Comparison of ENCODE assay signal across 8 cellular contexts in genomic region chr20:63009044-63009961, GRCh38. TPM values are rescaled to one million over a fixed set of nuclear protein-coding genes. Genes with fewer than 3 reads are reported as not detected.
DNase-seq lines count a peak whose midpoint lies in the region; ATAC-seq, FAIRE-seq and TF ChIP-seq lines count a peak whose summit lies in the region.

No MANE protein-coding gene starts in this region.

- no peak overlapping the region for H3K27ac Mint-ChIP-seq in activated CD8-positive, alpha-beta memory T cell treated with anti-CD3 and anti-CD28 coated beads, Interleukin-2, amount 10 ng/mL, durations not matched to agents 7 days and 5 days
- peak overlapping the region in 4 of 9 donors; percentile 21 to 95 (median 79) for H3K27ac Mint-ChIP-seq in naive thymus-derived CD4-positive, alpha-beta T cell

- TF ChIP-seq CTCF in endothelial cell of umbilical vein (IDR thresholded peaks at IDR 0.05; ENCODE audit: extremely low read depth in 1 of 2, insufficient read depth in 1 of 2, low read depth in 1 of 2, low read length in 2 of 2) = peak; percentile 89 to 97

- H3K9ac ChIP-seq in endothelial cell of umbilical vein (replicated peaks; ENCODE audit: extremely low read depth, insufficient read depth, low read length) = no peak overlapping the region

- intact Hi-C loops in endothelial cell of umbilical vein (cut with micrococcal nuclease) = loop anchor here (1.0 kb wide), 2 partner anchors 37 to 136 kb away; no protein-coding TSS in a partner anchor
- intact Hi-C loops in naive thymus-derived CD4-positive, alpha-beta T cell (cut with micrococcal nuclease) = loop anchor here (1.0 to 5.0 kb wide), 8 partner anchors 37 to 207 kb away; partner anchors contain the start of gene OGFR (in 1 of the 2)

- dilution Hi-C loops in endothelial cell of umbilical vein (cut with MboI; ENCODE audit: extremely low pct_ligation_motif_present, low sequenced_read_pairs) = no loop called here

- no peak for TF ChIP-seq POLR2A in endothelial cell of umbilical vein (IDR thresholded peaks at IDR 0.05; ENCODE audit: low read depth, low read length)

- H3K4me1 ChIP-seq in endothelial cell of umbilical vein (ENCODE audit: control insufficient read depth, extremely low read depth, insufficient read depth, low read length) = no peaks in the 10 kb centered on the region
- peaks cover 11 to 37% of the 10 kb centered on the region in 2 donors for H3K4me1 ChIP-seq in naive thymus-derived CD4-positive, alpha-beta T cell (ENCODE audit: control insufficient read depth in 2 of 2, insufficient read depth in 2 of 2, low read length in 2 of 2)

- H3K9me3 ChIP-seq in endothelial cell of umbilical vein (replicated peaks; ENCODE audit: control insufficient read depth, insufficient read depth, low read length) = no peaks in the 10 kb centered on the region
- peaks cover 0 to 14% (median 0%) of the 10 kb centered on the region in 3 experiments for H3K9me3 ChIP-seq in naive thymus-derived CD4-positive, alpha-beta T cell (ENCODE audit: control insufficient read depth in 2 of 3, low read length in 3 of 3)

- ATAC-seq in GM19397 (IDR thresholded peaks at IDR 0.05; ENCODE audit: unreplicated experiment) (peak; percentile 52), HG03565 (IDR thresholded peaks at IDR 0.05; ENCODE audit: unreplicated experiment) (peak; percentile 43)
- peak; percentile 82 for ATAC-seq in activated CD8-positive, alpha-beta memory T cell treated with anti-CD3 and anti-CD28 coated beads, Interleukin-2, amount 10 ng/mL, durations not matched to agents 7 days and 5 days
- peak; percentile 82 for ATAC-seq in naive thymus-derived CD4-positive, alpha-beta T cell

- CTCF ChIA-PET in activated CD8-positive, alpha-beta memory T cell treated with anti-CD3 and anti-CD28 coated beads, Interleukin-2, amount 10 ng/mL, durations not matched to agents 7 days and 5 days (lab: Charles Lee) = interaction anchor here (0.8 to 3.6 kb wide), 23 partner anchors 9 to 217 kb away, joined by 3 to 28 read pairs (median 4); partner anchors contain the start of genes DIDO1, MRGBP and TCFL5
- CTCF ChIA-PET in endothelial cell of umbilical vein (lab: Charles Lee) = interaction anchor here (0.6 to 1.8 kb wide), 27 partner anchors 10 to 321 kb away, joined by 3 to 38 read pairs (median 4); partner anchors contain the start of gene GID8
- CTCF ChIA-PET in naive thymus-derived CD4-positive, alpha-beta T cell (lab: Charles Lee) = interaction anchor here (0.6 to 2.4 kb wide), 17 partner anchors 16 to 279 kb away, joined by 3 to 15 read pairs (median 3); no protein-coding TSS in a partner anchor

- no peak overlapping the region for H3K4me2 ChIP-seq in endothelial cell of umbilical vein (ENCODE audit: insufficient read depth, low read length)

- DNase-seq in COLO829 (ENCODE audit: low spot score) (peak; percentile 94), NOMO-1 treated with DMSO at 0.1 percent for 48 hours (lab: John Stamatoyannopoulos, UW; ENCODE audit: unreplicated experiment) (peak; percentile 51), endothelial cell of umbilical vein (ENCODE audit: low read depth, low spot score) (peak; percentile 56)
- DNase-seq in activated CD8-positive, alpha-beta memory T cell treated with anti-CD3 and anti-CD28 coated beads, Interleukin-2, amount 10 ng/mL, durations not matched to agents 7 days and 5 days = peak; percentile 86
- peak; percentile 65 to 91 (median 80) for DNase-seq in naive thymus-derived CD4-positive, alpha-beta T cell
- peak; percentile 49 to 87 (median 77) for DNase-seq in stimulated activated naive CD4-positive, alpha-beta T cell (lab: John Stamatoyannopoulos, UW)

- H3K4me1 Mint-ChIP-seq in activated CD8-positive, alpha-beta memory T cell treated with anti-CD3 and anti-CD28 coated beads, Interleukin-2, amount 10 ng/mL, durations not matched to agents 7 days and 5 days = peaks cover 22% of the 10 kb centered on the region
- H3K4me1 Mint-ChIP-seq in naive thymus-derived CD4-positive, alpha-beta T cell = peaks cover 4 to 33% (median 21%) of the 10 kb centered on the region in 7 donors

- no peak overlapping the region for H3K4me3 Mint-ChIP-seq in activated CD8-positive, alpha-beta memory T cell treated with anti-CD3 and anti-CD28 coated beads, Interleukin-2, amount 10 ng/mL, durations not matched to agents 7 days and 5 days
- peak overlapping the region; percentile 59 to 98 (median 86) for H3K4me3 Mint-ChIP-seq in naive thymus-derived CD4-positive, alpha-beta T cell

- no peak overlapping the region for H3K27ac ChIP-seq in endothelial cell of umbilical vein (ENCODE audit: insufficient read depth, low read depth, low read length)
- H3K27ac ChIP-seq in naive thymus-derived CD4-positive, alpha-beta T cell (ENCODE audit: low read depth, low read length) = no peak overlapping the region

- no peak overlapping the region for H3K4me3 ChIP-seq in endothelial cell of umbilical vein (replicated peaks in 1 of 3; ENCODE audit: insufficient read depth in 1 of 3, low read depth in 1 of 3, low read length in 3 of 3)
- peak overlapping the region; percentile 54 for H3K4me3 ChIP-seq in naive thymus-derived CD4-positive, alpha-beta T cell (ENCODE audit: low read length)

- no TSS peak for BruUV-seq in endothelial cell of umbilical vein (replicated peaks; lab: Mats Ljungman, UMichigan)

- POLR2A ChIA-PET in endothelial cell of umbilical vein (lab: Charles Lee) = no interaction called here
- POLR2A ChIA-PET in naive thymus-derived CD4-positive, alpha-beta T cell (lab: Charles Lee) = interaction anchor here (0.8 to 1.4 kb wide), 7 partner anchors 29 to 148 kb away, joined by 3 to 9 read pairs (median 3); partner anchors contain the start of gene TCFL5

- H3K27me3 ChIP-seq in endothelial cell of umbilical vein (ENCODE audit: control insufficient read depth in 2 of 2, insufficient read depth in 2 of 2, low read length in 2 of 2) = peaks cover 64 to 79% of the 10 kb centered on the region in 2 experiments
- H3K27me3 ChIP-seq in naive thymus-derived CD4-positive, alpha-beta T cell (ENCODE audit: control insufficient read depth in 2 of 2, insufficient read depth in 2 of 2, low read length in 2 of 2) = peaks cover 19% of the 10 kb centered on the region in 2 donors

- no peaks in the 10 kb centered on the region for H3K79me2 ChIP-seq in endothelial cell of umbilical vein (ENCODE audit: control insufficient read depth, insufficient read depth, low read length)

- peaks cover 3% of the 10 kb centered on the region for H3K36me3 Mint-ChIP-seq in activated CD8-positive, alpha-beta memory T cell treated with anti-CD3 and anti-CD28 coated beads, Interleukin-2, amount 10 ng/mL, durations not matched to agents 7 days and 5 days
- H3K36me3 Mint-ChIP-seq in naive thymus-derived CD4-positive, alpha-beta T cell = peaks cover 0 to 13% (median 3%) of the 10 kb centered on the region in 5 donors

- peaks cover 72% of the 10 kb centered on the region for H3K27me3 Mint-ChIP-seq in activated CD8-positive, alpha-beta memory T cell treated with anti-CD3 and anti-CD28 coated beads, Interleukin-2, amount 10 ng/mL, durations not matched to agents 7 days and 5 days
- H3K27me3 Mint-ChIP-seq in naive thymus-derived CD4-positive, alpha-beta T cell = peaks cover 19 to 78% (median 39%) of the 10 kb centered on the region in 5 donors

- no peaks in the 10 kb centered on the region for H4K20me1 ChIP-seq in endothelial cell of umbilical vein (replicated peaks; ENCODE audit: control insufficient read depth, extremely low read depth, insufficient read depth, low read length)

- H3K9me1 ChIP-seq in endothelial cell of umbilical vein (replicated peaks; ENCODE audit: control insufficient read depth, extremely low read depth, insufficient read depth, low read length) = no peaks in the 10 kb centered on the region

- FAIRE-seq in endothelial cell of umbilical vein (lab: Jason Lieb, UNC) = peak; percentile 54

- no peaks in the 10 kb centered on the region for H3K36me3 ChIP-seq in endothelial cell of umbilical vein (ENCODE audit: control insufficient read depth in 2 of 2, extremely low read depth in 1 of 2, insufficient read depth in 2 of 2, low read length in 2 of 2)
- no peaks in the 10 kb centered on the region for H3K36me3 ChIP-seq in naive thymus-derived CD4-positive, alpha-beta T cell (ENCODE audit: control insufficient read depth in 2 of 3, insufficient read depth in 3 of 3, low read length in 3 of 3)

- H2AFZ ChIP-seq in endothelial cell of umbilical vein (ENCODE audit: low read depth, low read length) = no peak overlapping the region

- H3K9me3 Mint-ChIP-seq in activated CD8-positive, alpha-beta memory T cell treated with anti-CD3 and anti-CD28 coated beads, Interleukin-2, amount 10 ng/mL, durations not matched to agents 7 days and 5 days (ENCODE audit: low read depth) = peaks cover 8% of the 10 kb centered on the region
- peaks cover 3 to 26% (median 11%) of the 10 kb centered on the region in 11 donors for H3K9me3 Mint-ChIP-seq in naive thymus-derived CD4-positive, alpha-beta T cell

RNA-seq across cellular contexts. Expression of gene BHLHE23, which starts 2.5 kb away (rescaled TPM):
- total RNA-seq in activated CD8-positive, alpha-beta memory T cell treated with anti-CD3 and anti-CD28 coated beads, Interleukin-2, amount 10 ng/mL, durations not matched to agents 7 days and 5 days = not detected
- not detected in 2 replicates for total RNA-seq in endothelial cell of umbilical vein
- not detected in 2 replicates for polyA plus RNA-seq in endothelial cell of umbilical vein
- polyA plus RNA-seq in endothelial cell of umbilical vein (2011; cell fraction: cytosol; rRNA removed) = not detected in 2 replicates
- not detected in 2 replicates for polyA plus RNA-seq in endothelial cell of umbilical vein (2011; cell fraction: nucleus; rRNA removed)
- not detected in 2 replicates for polyA plus RNA-seq in endothelial cell of umbilical vein (2012)
- polyA minus RNA-seq in endothelial cell of umbilical vein = not detected in 2 replicates
- not detected for polyA minus RNA-seq in endothelial cell of umbilical vein (2011; cell fraction: cytosol; rRNA and poly(A)+ RNA removed)
- not detected in 2 replicates for polyA minus RNA-seq in endothelial cell of umbilical vein (2011; cell fraction: nucleus; rRNA and poly(A)+ RNA removed)
- not detected for total RNA-seq in naive thymus-derived CD4-positive, alpha-beta T cell
- polyA plus RNA-seq in naive thymus-derived CD4-positive, alpha-beta T cell = not detected

RNA-seq across cellular contexts. Expression of gene SLC17A9, which starts 56.8 kb away (rescaled TPM):
- total RNA-seq in activated CD8-positive, alpha-beta memory T cell treated with anti-CD3 and anti-CD28 coated beads, Interleukin-2, amount 10 ng/mL, durations not matched to agents 7 days and 5 days = 10 to 100 TPM; 26.1 to 34.1 TPM
- total RNA-seq in endothelial cell of umbilical vein = 44.5 and 49.4 TPM in 2 replicates
- 38.2 and 48.3 TPM in 2 replicates for polyA plus RNA-seq in endothelial cell of umbilical vein
- 9.6 and 15.4 TPM in 2 replicates for polyA plus RNA-seq in endothelial cell of umbilical vein (2011; cell fraction: cytosol; rRNA removed)
- 182 and 237 TPM in 2 replicates for polyA plus RNA-seq in endothelial cell of umbilical vein (2011; cell fraction: nucleus; rRNA removed)
- polyA plus RNA-seq in endothelial cell of umbilical vein (2012) = 22.2 and 38.9 TPM in 2 replicates
- polyA minus RNA-seq in endothelial cell of umbilical vein = 10.8 and 19.6 TPM in 2 replicates
- polyA minus RNA-seq in endothelial cell of umbilical vein (2011; cell fraction: cytosol; rRNA and poly(A)+ RNA removed) = not detected
- polyA minus RNA-seq in endothelial cell of umbilical vein (2011; cell fraction: nucleus; rRNA and poly(A)+ RNA removed) = 26.9 and 30.8 TPM in 2 replicates
- total RNA-seq in naive thymus-derived CD4-positive, alpha-beta T cell = 10 to 100 TPM in 1 of 5 experiments, 1 to 10 TPM in 4; 3.4 to 12.6 (median 5.6) TPM
- under 1 TPM; 0.44 to 0.63 TPM for polyA plus RNA-seq in naive thymus-derived CD4-positive, alpha-beta T cell
